ENCODE assay signal across 1 cellular context in genomic region chr3:43695443-43695842, GRCh38.
TF ChIP-seq lines count a peak whose summit lies in the region.

No MANE protein-coding gene starts in this region.

TF ChIP-seq in HepG2, 621 proteins besides CTCF, POLR2A, EP300 and RAD21 (continued from another document):
- TF ChIP-seq ARID5B (CRISPR knock-in tag; IDR thresholded peaks at IDR 0.05) (peak; percentile 33; the same call in 1 of the 2 replicates), KAT7 (CRISPR knock-in tag; IDR thresholded peaks at IDR 0.05; ENCODE audit: borderline replicate concordance) (no peak), ZNF18 (CRISPR knock-in tag; IDR thresholded peaks at IDR 0.05; ENCODE audit: insufficient replicate concordance) (no peak), DR1 (CRISPR knock-in tag; IDR thresholded peaks at IDR 0.05) (no peak), TRIM24 (CRISPR knock-in tag; IDR thresholded peaks at IDR 0.05) (no peak), ZNF747 (CRISPR knock-in tag; IDR thresholded peaks at IDR 0.05; ENCODE audit: borderline replicate concordance) (no peak), KMT2B (CRISPR knock-in tag; IDR thresholded peaks at IDR 0.05) (no peak), ZNF10 (CRISPR knock-in tag; IDR thresholded peaks at IDR 0.05; ENCODE audit: borderline replicate concordance, low read depth) (no peak), ZNF629 (CRISPR knock-in tag; conservative IDR thresholded peaks at IDR 0.05) (no peak), ATF4 (CRISPR knock-in tag; IDR thresholded peaks at IDR 0.05) (peak in 1 of 2 experiments; percentile 72; a peak in 2 of 4 replicates), BCL6 (CRISPR knock-in tag; IDR thresholded peaks at IDR 0.05) (peak; percentile 60), ZNF800 (CRISPR knock-in tag; IDR thresholded peaks at IDR 0.05) (no peak), MED8 (CRISPR knock-in tag; IDR thresholded peaks at IDR 0.05; ENCODE audit: insufficient replicate concordance) (no peak), CEBPG (CRISPR knock-in tag; IDR thresholded peaks at IDR 0.05) (peak; percentile 77), ZNF121 (CRISPR knock-in tag; IDR thresholded peaks at IDR 0.05) (no peak), GATAD2A (CRISPR knock-in tag; IDR thresholded peaks at IDR 0.05) (peak; percentile 77), ZMAT3 (CRISPR knock-in tag; conservative IDR thresholded peaks at IDR 0.05) (no peak), ZNF562 (CRISPR knock-in tag; IDR thresholded peaks at IDR 0.05; ENCODE audit: borderline replicate concordance) (no peak), MBNL3 (CRISPR knock-in tag; conservative IDR thresholded peaks at IDR 0.05) (no peak), PHF8 (CRISPR knock-in tag; IDR thresholded peaks at IDR 0.05) (no peak), ZNF639 (CRISPR knock-in tag; conservative IDR thresholded peaks at IDR 0.05) (no peak), ATRX (CRISPR knock-in tag; IDR thresholded peaks at IDR 0.05; ENCODE audit: borderline replicate concordance) (no peak), FOXA3 (CRISPR knock-in tag; IDR thresholded peaks at IDR 0.05) (peak; percentile 49; the same call in 1 of the 2 replicates), ZNF672 (CRISPR knock-in tag; IDR thresholded peaks at IDR 0.05) (no peak), NCOR1 (IDR thresholded peaks at IDR 0.05; ENCODE audit: borderline replicate concordance, low read length) (no peak), TEF (CRISPR knock-in tag; IDR thresholded peaks at IDR 0.05) (no peak), KLF16 (CRISPR knock-in tag; IDR thresholded peaks at IDR 0.05) (peak in 1 of 2 experiments; percentile 52; a peak in 1 of 4 replicates), CEBPB (IDR thresholded peaks at IDR 0.05; ENCODE audit: borderline replicate concordance, low read depth, low read length) (peak; percentile 87), RARA (CRISPR knock-in tag; IDR thresholded peaks at IDR 0.05) (0 out of 2 replicates have a peak, but pooled peaks have one; percentile 20), ZNF576 (CRISPR knock-in tag; IDR thresholded peaks at IDR 0.05) (no peak), ZNF879 (CRISPR knock-in tag; IDR thresholded peaks at IDR 0.05) (no peak)
TF ChIP-seq in HepG2: peak in this region for 9.
